10 cellular contexts compared by ENCODE assay signal in genomic region chr6:110476046-110476849, GRCh38. TPM values are rescaled to one million over a fixed set of nuclear protein-coding genes. Genes with fewer than 3 reads are reported as not detected.
A peak's percentile ranks its signal among the peaks of the same experiment; 100 is the strongest.
DNase-seq lines count a peak whose midpoint lies in the region; FAIRE-seq and TF ChIP-seq lines count a peak whose summit lies in the region.
"Had no signal": no experiment of that assay in that cellular context is flagged by ENCODE, and none has a peak within 500 bp of the region (broad histone marks: within the 10 kb centered on the region; RNA-seq: fewer than 3 reads in every experiment).

Gene SLC22A16, minus strand, starts transcription at chr6:110476613. Its CDS starts 39 bp downstream, at chr6:110476574.

- FAIRE-seq in endothelial cell of umbilical vein (lab: Jason Lieb, UNC), result no peak
- FAIRE-seq: K562 had no signal

- CTCF ChIA-PET in endothelial cell of umbilical vein (lab: Charles Lee), result no interaction called here

- H3K9me3 Mint-ChIP-seq in CD14-positive monocyte, result peaks cover 0 to 12% (median 3%) of the 10 kb centered on the region in 7 donors

- H2AFZ ChIP-seq in endothelial cell of umbilical vein (ENCODE audit: low read depth, low read length), result no peak within 1 kb of the TSS

- H3K4me3 ChIP-seq in endothelial cell of umbilical vein (replicated peaks in 1 of 3; ENCODE audit: insufficient read depth in 1 of 3, low read depth in 1 of 3, low read length in 3 of 3) (peak within 1 kb of the TSS in 1 of 3 experiments; percentile 17), neutrophil (ENCODE audit: low read depth in 1 of 2, low read length in 1 of 2) (peak within 1 kb of the TSS; percentile 53 to 63)
- H3K4me3 ChIP-seq: K562 had no signal

- peaks cover 48% of the 10 kb centered on the region for H3K4me1 Mint-ChIP-seq in CD14-positive monocyte

- dilution Hi-C loops in endothelial cell of umbilical vein (cut with MboI; ENCODE audit: extremely low pct_ligation_motif_present, low sequenced_read_pairs), result no loop called here

- no TSS peak for BruUV-seq in endothelial cell of umbilical vein (replicated peaks; lab: Mats Ljungman, UMichigan)

- peak within 1 kb of the TSS; percentile 88 to 97 for H3K4me3 Mint-ChIP-seq in CD14-positive monocyte
- H3K4me3 Mint-ChIP-seq: nephron had no signal

- H3K4me2 ChIP-seq in endothelial cell of umbilical vein (ENCODE audit: insufficient read depth, low read length), result no peak within 1 kb of the TSS

- no peak for TF ChIP-seq POLR2A in endothelial cell of umbilical vein (IDR thresholded peaks at IDR 0.05; ENCODE audit: low read depth, low read length)

- peaks cover 35 to 44% of the 10 kb centered on the region in 2 experiments for H3K27me3 ChIP-seq in endothelial cell of umbilical vein (ENCODE audit: control insufficient read depth in 2 of 2, insufficient read depth in 2 of 2, low read length in 2 of 2)
- no peaks in the 10 kb centered on the region for H3K27me3 ChIP-seq in neutrophil

- H3K27me3 Mint-ChIP-seq in CD14-positive monocyte (ENCODE audit: low read depth in 3 of 3), result peaks cover 0 to 4% (median 0%) of the 10 kb centered on the region in 3 donors

- peaks cover 0 to 3% of the 10 kb centered on the region in 2 donors for H3K36me3 Mint-ChIP-seq in CD14-positive monocyte

- H3K9me1 ChIP-seq in endothelial cell of umbilical vein (replicated peaks; ENCODE audit: control insufficient read depth, extremely low read depth, insufficient read depth, low read length), result no peaks in the 10 kb centered on the region

- no peak for DNase-seq in CD14-positive monocyte (ENCODE audit: low spot score)
- DNase-seq in NCI-H345 treated with DMSO at 0.1 percent for 48 hours (lab: John Stamatoyannopoulos, UW; ENCODE audit: unreplicated experiment), result peak; percentile 16
- no peak for DNase-seq in endothelial cell of umbilical vein (ENCODE audit: low read depth, low spot score)
- no peak for DNase-seq in COLO668 (lab: John Stamatoyannopoulos, UW; ENCODE audit: unreplicated experiment)
- DNase-seq in COR-L47 (lab: John Stamatoyannopoulos, UW), result no peak
- DNase-seq in effector CD8-positive, alpha-beta T cell (lab: John Stamatoyannopoulos, UW), result no peak
- DNase-seq in NCI-H187 (lab: John Stamatoyannopoulos, UW), result no peak

- no peaks in the 10 kb centered on the region for H4K20me1 ChIP-seq in endothelial cell of umbilical vein (replicated peaks; ENCODE audit: control insufficient read depth, extremely low read depth, insufficient read depth, low read length)

- H3K4me1 ChIP-seq in endothelial cell of umbilical vein (ENCODE audit: control insufficient read depth, extremely low read depth, insufficient read depth, low read length) (no peaks in the 10 kb centered on the region), neutrophil (ENCODE audit: control insufficient read depth in 1 of 2, insufficient read depth in 1 of 2, low read depth in 1 of 2, low read length in 1 of 2) (peaks cover 28 to 34% of the 10 kb centered on the region in 2 experiments)

- no peak within 1 kb of the TSS for H3K9ac ChIP-seq in endothelial cell of umbilical vein (replicated peaks; ENCODE audit: extremely low read depth, insufficient read depth, low read length)

- no peaks in the 10 kb centered on the region for H3K79me2 ChIP-seq in endothelial cell of umbilical vein (ENCODE audit: control insufficient read depth, insufficient read depth, low read length)

- POLR2A ChIA-PET in endothelial cell of umbilical vein (lab: Charles Lee), result no interaction called here

- no peak within 1 kb of the TSS for H3K27ac ChIP-seq in endothelial cell of umbilical vein (ENCODE audit: insufficient read depth, low read depth, low read length)
- peak within 1 kb of the TSS; percentile 74 for H3K27ac ChIP-seq in neutrophil

- no peaks in the 10 kb centered on the region for H3K9me3 ChIP-seq in endothelial cell of umbilical vein (replicated peaks; ENCODE audit: control insufficient read depth, insufficient read depth, low read length)
- H3K9me3 ChIP-seq in neutrophil, result no peaks in the 10 kb centered on the region

- peak within 1 kb of the TSS; percentile 75 to 97 (median 94) for H3K27ac Mint-ChIP-seq in CD14-positive monocyte

- H3K36me3 ChIP-seq in endothelial cell of umbilical vein (ENCODE audit: control insufficient read depth in 2 of 2, extremely low read depth in 1 of 2, insufficient read depth in 2 of 2, low read length in 2 of 2) (no peaks in the 10 kb centered on the region), neutrophil (no peaks in the 10 kb centered on the region)

- intact Hi-C loops in CD14-positive monocyte (cut with micrococcal nuclease), result no loop called here
- intact Hi-C loops in endothelial cell of umbilical vein (cut with micrococcal nuclease), result no loop called here

- no peak for TF ChIP-seq CTCF in CD14-positive monocyte (IDR thresholded peaks at IDR 0.05)
- TF ChIP-seq CTCF in endothelial cell of umbilical vein (IDR thresholded peaks at IDR 0.05; ENCODE audit: extremely low read depth in 1 of 2, insufficient read depth in 1 of 2, low read depth in 1 of 2, low read length in 2 of 2), result no peak
- TF ChIP-seq CTCF in neutrophil (IDR thresholded peaks at IDR 0.05), result no peak

TF ChIP-seq in endothelial cell of umbilical vein, 7 proteins besides CTCF, POLR2A, EP300 and RAD21:
- TF ChIP-seq GATA2 (IDR thresholded peaks at IDR 0.05; ENCODE audit: insufficient read depth, insufficient read length, low read depth, low read length) (no peak), EZH2 (IDR thresholded peaks at IDR 0.05; ENCODE audit: borderline replicate concordance, low read depth, low read length, severe bottlenecking) (peak; percentile 47)

RNA-seq across cellular contexts. Expression of gene SLC22A16, which starts in this region (rescaled TPM):
- polyA plus RNA-seq in CD14-positive monocyte, result 10 to 100 TPM in 1 of 2 donors, 1 to 10 TPM in 1; 4.0 to 15.6 TPM
- total RNA-seq in endothelial cell of umbilical vein, result not detected in 2 replicates
- polyA plus RNA-seq in endothelial cell of umbilical vein, result not detected in 2 replicates
- polyA plus RNA-seq in endothelial cell of umbilical vein (2011; cell fraction: cytosol; rRNA removed), result not detected in 2 replicates
- polyA plus RNA-seq in endothelial cell of umbilical vein (2011; cell fraction: nucleus; rRNA removed), result not detected in 2 replicates
- not detected in 2 replicates for polyA plus RNA-seq in endothelial cell of umbilical vein (2012)
- polyA minus RNA-seq in endothelial cell of umbilical vein, result not detected in 2 replicates
- polyA minus RNA-seq in endothelial cell of umbilical vein (2011; cell fraction: cytosol; rRNA and poly(A)+ RNA removed), result not detected
- polyA minus RNA-seq in endothelial cell of umbilical vein (2011; cell fraction: nucleus; rRNA and poly(A)+ RNA removed), result not detected in 2 replicates
- total RNA-seq: K562 had no signal
- polyA plus RNA-seq: K562 had no signal

Comparison
In these comparisons a context has a peak if more than half of its experiments do, and no peak if none do; other contexts are left out.
1. RNA of gene SLC22A16 (polyA plus RNA-seq): 4.0 to 15.6 TPM in CD14-positive monocyte; not detected in endothelial cell of umbilical vein; every median in the first group is over 4 times any median in the second.